Comparison of ENCODE assay signal across 17 cellular contexts in genomic region chr1:67401443-67401842, GRCh38. TPM values are rescaled to one million over a fixed set of nuclear protein-coding genes. Genes with fewer than 3 reads are reported as not detected.
DNase-seq lines count a peak whose midpoint lies in the region; ATAC-seq, FAIRE-seq and TF ChIP-seq lines count a peak whose summit lies in the region.
"Had no signal": no experiment of that assay in that cellular context is flagged by ENCODE, and none has a peak within 500 bp of the region (broad histone marks: within the 10 kb centered on the region; RNA-seq: fewer than 3 reads in every experiment).

No MANE protein-coding gene starts in this region.

- H3K36me3 Mint-ChIP-seq in natural killer cell treated with Interleukin-12 subunit alpha and Interleukin-12 subunit beta and Interleukin-15 and Interleukin-18, amount 100 ng/mL, for 72 hours: peaks cover 21% of the 10 kb centered on the region
- H3K36me3 Mint-ChIP-seq in natural killer cell: peaks cover 13% of the 10 kb centered on the region
- peaks cover 74% of the 10 kb centered on the region for H3K36me3 Mint-ChIP-seq in stimulated activated effector memory CD8-positive, alpha-beta T cell treated with anti-CD3 and anti-CD28 coated beads, Interleukin-12 subunit alpha, Interleukin-12 subunit beta, amount 100 ng/mL, for 72 hours
- peaks cover 18% of the 10 kb centered on the region for H3K36me3 Mint-ChIP-seq in T-cell

- no peak overlapping the region for H3K18ac ChIP-seq in H1 (ENCODE audit: extremely low read depth, low read length)

- H3K56ac ChIP-seq in H1 (replicated peaks; ENCODE audit: insufficient read length, low read depth, low read length): no peak overlapping the region

- peak overlapping the region; percentile 73 to 83 for H3K27ac Mint-ChIP-seq in natural killer cell treated with Interleukin-12 subunit alpha and Interleukin-12 subunit beta and Interleukin-15 and Interleukin-18, amount 100 ng/mL, for 72 hours
- H3K27ac Mint-ChIP-seq in natural killer cell: no peak overlapping the region
- H3K27ac Mint-ChIP-seq in stimulated activated effector memory CD8-positive, alpha-beta T cell treated with anti-CD3 and anti-CD28 coated beads, Interleukin-12 subunit alpha, Interleukin-12 subunit beta, amount 100 ng/mL, for 72 hours: peak overlapping the region; percentile 63
- no peak overlapping the region for H3K27ac Mint-ChIP-seq in T-cell
- H3K27ac Mint-ChIP-seq: B cell; CD4-positive, alpha-beta T cell had no signal

- H3K23me2 ChIP-seq in H1 (ENCODE audit: low read depth, low read length): no peaks in the 10 kb centered on the region

- H2BK15ac ChIP-seq in H1 (ENCODE audit: low read length): no peak overlapping the region

- ATAC-seq in natural killer cell treated with Interleukin-12 subunit alpha and Interleukin-12 subunit beta and Interleukin-15 and Interleukin-18, amount 100 ng/mL, for 72 hours: peak; percentile 5 to 30
- no peak for ATAC-seq in natural killer cell
- no peak for ATAC-seq in stimulated activated effector memory CD8-positive, alpha-beta T cell treated with anti-CD3 and anti-CD28 coated beads, Interleukin-12 subunit alpha, Interleukin-12 subunit beta, amount 100 ng/mL, for 72 hours
- no peak for ATAC-seq in T-cell (replicated peaks in 1 of 4)
- no peak for ATAC-seq in GM19455 (IDR thresholded peaks at IDR 0.05; ENCODE audit: unreplicated experiment)
- ATAC-seq in left lung: no peak

- H3K79me2 ChIP-seq in H1 (ENCODE audit: control insufficient read depth in 1 of 2, insufficient read depth in 2 of 2, low read length in 2 of 2): no peaks in the 10 kb centered on the region

- H3K4me1 ChIP-seq in H1 (replicated peaks in 1 of 4; ENCODE audit: control insufficient read depth in 3 of 4, insufficient read depth in 4 of 4, low read length in 3 of 4) (peaks cover 5 to 15% (median 11%) of the 10 kb centered on the region in 4 experiments; a peak in 6 of 7 replicates), left lung (peaks cover 0 to 3% of the 10 kb centered on the region in 2 donors)

- H3K9ac ChIP-seq in H1 (replicated peaks in 1 of 4; ENCODE audit: extremely low read depth in 1 of 4, low read depth in 3 of 4, low read length in 3 of 4): no peak overlapping the region

- no peak overlapping the region for H2BK12ac ChIP-seq in H1 (ENCODE audit: low read depth, low read length)

- H3K4me3 ChIP-seq in H1 (ENCODE audit: extremely low read depth in 1 of 4, insufficient read depth in 2 of 4, low read depth in 3 of 4, low read length in 4 of 4) (no peak overlapping the region), left lung (no peak overlapping the region)

- no peak for TF ChIP-seq RAD21 in H1 (IDR thresholded peaks at IDR 0.05 in 1 of 2, conservative IDR thresholded peaks at IDR 0.05 in 1 of 2; ENCODE audit: low read depth in 2 of 2, low read length in 2 of 2)

- no peaks in the 10 kb centered on the region for H4K20me1 ChIP-seq in H1 (replicated peaks in 1 of 2; ENCODE audit: control insufficient read depth in 1 of 2, insufficient read depth in 2 of 2, low read length in 2 of 2)

- H3K27me3 ChIP-seq in H1 (replicated peaks in 1 of 4; ENCODE audit: control insufficient read depth in 3 of 4, extremely low read depth in 1 of 4, insufficient read depth in 3 of 4, low read length in 3 of 4) (no peaks in the 10 kb centered on the region), left lung (no peaks in the 10 kb centered on the region)

- no peak overlapping the region for H3K4me3 Mint-ChIP-seq in natural killer cell treated with Interleukin-12 subunit alpha and Interleukin-12 subunit beta and Interleukin-15 and Interleukin-18, amount 100 ng/mL, for 72 hours
- no peak overlapping the region for H3K4me3 Mint-ChIP-seq in natural killer cell
- H3K4me3 Mint-ChIP-seq in stimulated activated effector memory CD8-positive, alpha-beta T cell treated with anti-CD3 and anti-CD28 coated beads, Interleukin-12 subunit alpha, Interleukin-12 subunit beta, amount 100 ng/mL, for 72 hours: no peak overlapping the region
- no peak overlapping the region for H3K4me3 Mint-ChIP-seq in T-cell
- H3K4me3 Mint-ChIP-seq: B cell; CD4-positive, alpha-beta T cell had no signal

- no peak for TF ChIP-seq CTCF in natural killer cell (IDR thresholded peaks at IDR 0.05)
- no peak for TF ChIP-seq CTCF in H1 (IDR thresholded peaks at IDR 0.05; ENCODE audit: control extremely low read depth in 1 of 3, insufficient read depth in 1 of 3, low read depth in 1 of 3, low read length in 3 of 3)
- no peak for TF ChIP-seq CTCF in left lung (IDR thresholded peaks at IDR 0.05)

- H2BK20ac ChIP-seq in H1 (ENCODE audit: low read length): 0 out of 2 replicates have a peak overlapping the region, but pooled peaks have one; percentile 52

- no peak overlapping the region for H3K4me2 ChIP-seq in H1 (ENCODE audit: insufficient read depth in 1 of 2, low read depth in 2 of 2, low read length in 2 of 2)

- H3K9me3 Mint-ChIP-seq in natural killer cell treated with Interleukin-12 subunit alpha and Interleukin-12 subunit beta and Interleukin-15 and Interleukin-18, amount 100 ng/mL, for 72 hours: no peaks in the 10 kb centered on the region
- no peaks in the 10 kb centered on the region for H3K9me3 Mint-ChIP-seq in natural killer cell
- no peaks in the 10 kb centered on the region for H3K9me3 Mint-ChIP-seq in stimulated activated effector memory CD8-positive, alpha-beta T cell treated with anti-CD3 and anti-CD28 coated beads, Interleukin-12 subunit alpha, Interleukin-12 subunit beta, amount 100 ng/mL, for 72 hours
- no peaks in the 10 kb centered on the region for H3K9me3 Mint-ChIP-seq in T-cell
- H3K9me3 Mint-ChIP-seq: CD4-positive, alpha-beta T cell had no signal

- H3K4me1 Mint-ChIP-seq in natural killer cell treated with Interleukin-12 subunit alpha and Interleukin-12 subunit beta and Interleukin-15 and Interleukin-18, amount 100 ng/mL, for 72 hours (ENCODE audit: low read depth in 2 of 2): peaks cover 20 to 32% of the 10 kb centered on the region in 2 donors
- H3K4me1 Mint-ChIP-seq in natural killer cell (peaks cover 0 to 5% of the 10 kb centered on the region in 2 donors), T-cell (peaks cover 0 to 9% (median 9%) of the 10 kb centered on the region in 3 donors)
- peaks cover 9% of the 10 kb centered on the region for H3K4me1 Mint-ChIP-seq in stimulated activated effector memory CD8-positive, alpha-beta T cell treated with anti-CD3 and anti-CD28 coated beads, Interleukin-12 subunit alpha, Interleukin-12 subunit beta, amount 100 ng/mL, for 72 hours
- H3K4me1 Mint-ChIP-seq: B cell had no signal

- H3K27ac ChIP-seq in H1 (ENCODE audit: low read depth, low read length): no peak overlapping the region
- no peak overlapping the region for H3K27ac ChIP-seq in left lung

- no peak overlapping the region for H4K8ac ChIP-seq in H1 (ENCODE audit: extremely low read depth, insufficient read depth, low read length)

- no peak overlapping the region for H4K5ac ChIP-seq in H1 (ENCODE audit: insufficient read length, low read depth, low read length)

- H3K4ac ChIP-seq in H1 (replicated peaks; ENCODE audit: insufficient read length, low read depth, low read length): no peak overlapping the region

- H2BK120ac ChIP-seq in H1 (replicated peaks; ENCODE audit: low read depth, low read length): no peak overlapping the region

- H3K9me3 ChIP-seq in H1 (ENCODE audit: insufficient read depth in 2 of 2, low read depth in 1 of 2, low read length in 1 of 2) (no peaks in the 10 kb centered on the region), left lung (no peaks in the 10 kb centered on the region)

- 92% methylated on average over 6 of the region's 6 CpGs; no CpG with 5 or more reads in 1 of the 2 experiments for WGBS in H1 (ENCODE audit: extremely low coverage in 1 of 2, insufficient coverage in 1 of 2, insufficient read length in 1 of 2, insufficient replicate concordance in 2 of 2, low coverage in 1 of 2, low lambda C conversion rate in 2 of 2, missing lambda C conversion rate in 1 of 2), 2 experiments

- no peak overlapping the region for H2BK5ac ChIP-seq in H1 (ENCODE audit: low read depth, low read length)

- peaks cover 0 to 4% (median 0%) of the 10 kb centered on the region in 4 experiments; a peak in 2 of 8 replicates for H3K36me3 ChIP-seq in H1 (ENCODE audit: control insufficient read depth in 2 of 4, insufficient read depth in 4 of 4, low read length in 3 of 4)
- H3K36me3 ChIP-seq in left lung: no peaks in the 10 kb centered on the region

- TF ChIP-seq EP300 in H1 (IDR thresholded peaks at IDR 0.05; ENCODE audit: borderline replicate concordance in 1 of 2, low read depth in 2 of 2, low read length in 2 of 2): no peak

- POLR2A ChIA-PET in H1 (lab: Charles Lee; ENCODE audit: partially characterized antibody) (interaction anchor here (0.7 to 8.3 kb wide), 13 partner anchors 9 to 57 kb away, joined by 3 to 70 read pairs (median 5); partner anchors contain the start of gene SERBP1), T-cell (lab: Charles Lee) (no interaction called here)

- CTCF ChIA-PET in H1 (lab: Charles Lee; ENCODE audit: partially characterized antibody) (interaction anchor here (1.2 to 2.5 kb wide), 4 partner anchors 46 to 189 kb away, joined by 3 to 7 read pairs (median 6); no protein-coding TSS in a partner anchor), T-cell (lab: Charles Lee) (no interaction called here)

- H4K91ac ChIP-seq in H1 (replicated peaks; ENCODE audit: insufficient read length, low read length): no peak overlapping the region

- FAIRE-seq in H1 (lab: Jason Lieb, UNC): no peak
- FAIRE-seq: GM18507 had no signal

- TF ChIP-seq POLR2A in H1 (IDR thresholded peaks at IDR 0.05; ENCODE audit: control extremely low read depth in 1 of 2, low read depth in 2 of 2, low read length in 2 of 2): peak in 1 of 2 experiments; percentile 38; a peak in 2 of 3 replicates

- H3K23ac ChIP-seq in H1 (ENCODE audit: insufficient read length): no peak overlapping the region

- DNase-seq in natural killer cell treated with Interleukin-12 subunit alpha and Interleukin-12 subunit beta and Interleukin-15 and Interleukin-18, amount 100 ng/mL, for 72 hours (ENCODE audit: low spot score): no peak
- DNase-seq in natural killer cell (no peak), MV-4-11 (lab: John Stamatoyannopoulos, UW) (peak; percentile 8), H1 (ENCODE audit: low read depth in 1 of 2, low spot score in 2 of 2) (no peak), T-cell (no peak), left lung (no peak)
- DNase-seq in stimulated activated effector memory CD8-positive, alpha-beta T cell treated with anti-CD3 and anti-CD28 coated beads, Interleukin-12 subunit alpha, Interleukin-12 subunit beta, amount 100 ng/mL, for 72 hours (ENCODE audit: low spot score in 2 of 2): no peak
- DNase-seq: CD4-positive, alpha-beta T cell; HCEC 1CT; KG1; NCI-H1092; NCI-H1694 treated with DMSO at 0.1 percent for 48 hours; NCI-H345; NCI-H526 treated with DMSO at 0.1 percent for 48 hours had no signal

- H3K79me1 ChIP-seq in H1 (ENCODE audit: low read depth, low read length): no peaks in the 10 kb centered on the region

- intact Hi-C loops in natural killer cell (cut with micrococcal nuclease): no loop called here
- intact Hi-C loops in left lung (cut with DNase I): no loop called here

- no peak overlapping the region for H2AFZ ChIP-seq in H1 (ENCODE audit: low read length)

- no peak overlapping the region for H3K14ac ChIP-seq in H1 (ENCODE audit: insufficient read length)

- no peaks in the 10 kb centered on the region for H3K27me3 Mint-ChIP-seq in natural killer cell treated with Interleukin-12 subunit alpha and Interleukin-12 subunit beta and Interleukin-15 and Interleukin-18, amount 100 ng/mL, for 72 hours
- H3K27me3 Mint-ChIP-seq in natural killer cell (ENCODE audit: low read depth in 2 of 2) (no peaks in the 10 kb centered on the region), T-cell (no peaks in the 10 kb centered on the region)
- H3K27me3 Mint-ChIP-seq: B cell; CD4-positive, alpha-beta T cell had no signal

- no peak overlapping the region for H2AK5ac ChIP-seq in H1 (ENCODE audit: low read depth, low read length)

RNA-seq across cellular contexts. Expression of gene SERBP1, which starts 28.8 kb away (rescaled TPM):
- 100 to 1,000 TPM; 319 to 328 TPM for total RNA-seq in natural killer cell treated with Interleukin-12 subunit alpha and Interleukin-12 subunit beta and Interleukin-15 and Interleukin-18, amount 100 ng/mL, for 72 hours
- total RNA-seq in natural killer cell: 100 to 1,000 TPM; 137 to 183 (median 149) TPM
- 536 and 539 TPM in 2 replicates for total RNA-seq in H1 (2021; fragmentation: NEBNext Ultra II Directional; extraction: Animal tissue kit (Norgen Biotek cat#: 25700))
- polyA plus RNA-seq in H1 (2011; rRNA removed): 220 and 229 TPM in 2 replicates
- polyA plus RNA-seq in H1 (2011; cell fraction: cytosol; rRNA removed): 513 TPM
- 129 TPM for polyA plus RNA-seq in H1 (2011; cell fraction: nucleus; rRNA removed)
- 435 to 536 TPM (median 461 TPM) in 4 replicates for polyA plus RNA-seq in H1 (2012, experiment 1 of 2)
- 73.0 TPM for polyA plus RNA-seq in H1 (2012, experiment 2 of 2)
- 541 TPM for polyA plus RNA-seq in H1 (2013, experiment 1 of 2)
- 542 TPM for polyA plus RNA-seq in H1 (2013, experiment 2 of 2)
- 94.6 and 100 TPM in 2 replicates for polyA minus RNA-seq in H1 (2011; rRNA and poly(A)+ RNA removed)
- 229 TPM for polyA minus RNA-seq in H1 (2011; cell fraction: cytosol; rRNA and poly(A)+ RNA removed)
- 159 TPM for polyA minus RNA-seq in H1 (2011; cell fraction: nucleus; rRNA and poly(A)+ RNA removed)
- total RNA-seq in T-cell: 100 to 1,000 TPM; 125 to 157 (median 154) TPM
- 100 to 1,000 TPM; 130 to 174 TPM for total RNA-seq in left lung

Comparison
In these comparisons a context has a peak if more than half of its experiments do, and no peak if none do; other contexts are left out.
1. ATAC-seq: peak in natural killer cell treated with Interleukin-12 subunit alpha and Interleukin-12 subunit beta and Interleukin-15 and Interleukin-18, amount 100 ng/mL, for 72 hours (2 of 2); none in natural killer cell (0 of 3), stimulated activated effector memory CD8-positive, alpha-beta T cell treated with anti-CD3 and anti-CD28 coated beads, Interleukin-12 subunit alpha, Interleukin-12 subunit beta, amount 100 ng/mL, for 72 hours (single experiment), T-cell (0 of 4), GM19455 (single experiment) and left lung (single experiment).
2. H3K27ac Mint-ChIP-seq: peak in natural killer cell treated with Interleukin-12 subunit alpha and Interleukin-12 subunit beta and Interleukin-15 and Interleukin-18, amount 100 ng/mL, for 72 hours (2 of 2) and stimulated activated effector memory CD8-positive, alpha-beta T cell treated with anti-CD3 and anti-CD28 coated beads, Interleukin-12 subunit alpha, Interleukin-12 subunit beta, amount 100 ng/mL, for 72 hours (single experiment); none in natural killer cell (0 of 2) and T-cell (0 of 2).